7 cellular contexts compared by ENCODE assay signal in the genomic region with DNA sequence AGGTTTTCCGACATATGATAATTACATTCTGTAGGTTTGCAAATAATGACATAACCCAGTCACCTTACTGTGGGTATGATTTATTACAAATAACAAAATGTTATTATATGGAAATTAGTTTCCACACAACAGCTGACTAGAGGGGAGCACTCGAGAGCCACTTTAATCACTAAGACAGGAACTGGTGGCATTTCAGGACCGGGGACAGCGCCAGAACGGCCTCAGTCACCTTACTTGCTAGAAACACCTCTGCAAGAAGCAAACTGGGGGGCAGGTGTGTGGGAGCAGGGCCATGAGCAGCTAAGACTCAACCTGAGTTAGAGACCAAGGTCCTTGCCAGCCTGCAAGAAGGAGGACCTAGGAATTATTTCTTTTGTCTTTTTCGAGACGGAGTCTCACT.
DNase-seq lines count a peak whose midpoint lies in the region; ATAC-seq and TF ChIP-seq lines count a peak whose summit lies in the region.

No MANE protein-coding gene starts in this region.

- H3K36me3 ChIP-seq in HEK293 (ENCODE audit: control insufficient read depth in 2 of 2, insufficient read depth in 1 of 2, low read length in 2 of 2) = no peaks in the 10 kb centered on the region
- no peaks in the 10 kb centered on the region for H3K36me3 ChIP-seq in esophagus squamous epithelium

- no peaks in the 10 kb centered on the region for H3K36me3 Mint-ChIP-seq in effector memory CD8-positive, alpha-beta T cell (ENCODE audit: insufficient read depth)
- H3K36me3 Mint-ChIP-seq in natural killer cell = no peaks in the 10 kb centered on the region

- peaks cover 55 to 79% of the 10 kb centered on the region in 2 donors for H3K27me3 Mint-ChIP-seq in effector memory CD8-positive, alpha-beta T cell
- H3K27me3 Mint-ChIP-seq in natural killer cell (ENCODE audit: low read depth in 2 of 2) = peaks cover 11 to 23% of the 10 kb centered on the region in 2 donors

- no peak for TF ChIP-seq POLR2A in esophagus squamous epithelium (IDR thresholded peaks at IDR 0.05)

- H3K9me3 ChIP-seq in HEK293 (ENCODE audit: control insufficient read depth, insufficient read depth, low read depth, low read length) (no peaks in the 10 kb centered on the region), esophagus squamous epithelium (no peaks in the 10 kb centered on the region)

- H3K27ac ChIP-seq in HEK293 (ENCODE audit: extremely low read depth, low read depth, low read length) = no peak overlapping the region
- H3K27ac ChIP-seq in esophagus squamous epithelium = no peak overlapping the region

- H3K4me3 Mint-ChIP-seq in effector memory CD8-positive, alpha-beta T cell = no peak overlapping the region
- no peak overlapping the region for H3K4me3 Mint-ChIP-seq in natural killer cell

- ATAC-seq in effector memory CD8-positive, alpha-beta T cell (replicated peaks) = no peak
- ATAC-seq in natural killer cell = no peak

- 44% methylated on average over 7 of the region's 7 CpGs for WGBS in esophagus squamous epithelium, 2 donors

- H3K4me3 ChIP-seq in HEK293 (ENCODE audit: low read depth, low read length) = no peak overlapping the region
- H3K4me3 ChIP-seq in esophagus squamous epithelium = no peak overlapping the region

- DNase-seq in T follicular helper cell (ENCODE audit: low read depth) (peak; percentile 7), esophagus squamous epithelium (lab: John Stamatoyannopoulos, UW) (no peak), natural killer cell (no peak), NCI-H1694 treated with DMSO at 0.1 percent for 48 hours (lab: John Stamatoyannopoulos, UW) (no peak)
- peak in 2 of 3 experiments; percentile 6 to 27 for DNase-seq in effector memory CD8-positive, alpha-beta T cell
- peak; percentile 20 to 26 for DNase-seq in stimulated activated CD4-positive, alpha-beta T cell treated with anti-CD3 and anti-CD28 coated beads, Interleukin-15, amount 100 ng/mL, for 48 hours (ENCODE audit: low read depth in 2 of 2)

- no peaks in the 10 kb centered on the region for H3K9me3 Mint-ChIP-seq in effector memory CD8-positive, alpha-beta T cell
- H3K9me3 Mint-ChIP-seq in natural killer cell = peaks cover 0 to 2% of the 10 kb centered on the region in 2 donors

- no peak overlapping the region for H3K27ac Mint-ChIP-seq in effector memory CD8-positive, alpha-beta T cell
- no peak overlapping the region for H3K27ac Mint-ChIP-seq in natural killer cell

- POLR2A ChIA-PET in HEK293 (lab: Yijun Ruan, JAX) = no interaction called here

- no peak for TF ChIP-seq CTCF in HEK293 (tag by site-specific recombination; IDR thresholded peaks at IDR 0.05)
- no peak for TF ChIP-seq CTCF in esophagus squamous epithelium (IDR thresholded peaks at IDR 0.05)
- TF ChIP-seq CTCF in natural killer cell (IDR thresholded peaks at IDR 0.05) = no peak

- H3K4me1 Mint-ChIP-seq in effector memory CD8-positive, alpha-beta T cell (ENCODE audit: low read depth in 2 of 2) = no peaks in the 10 kb centered on the region
- H3K4me1 Mint-ChIP-seq in natural killer cell = no peaks in the 10 kb centered on the region

- H3K4me1 ChIP-seq in HEK293 (ENCODE audit: control insufficient read depth, insufficient read depth, low read length) = no peaks in the 10 kb centered on the region
- H3K4me1 ChIP-seq in esophagus squamous epithelium = no peaks in the 10 kb centered on the region

- intact Hi-C loops in esophagus squamous epithelium (cut with DNase I) (no loop called here), natural killer cell (cut with micrococcal nuclease) (no loop called here)

- H3K27me3 ChIP-seq in esophagus squamous epithelium = peaks cover 0 to 59% (median 0%) of the 10 kb centered on the region in 4 donors

- CTCF ChIA-PET in HEK293 (lab: Yijun Ruan, JAX) = interaction anchor here (0.6 to 1.2 kb wide), 2 partner anchors 136 to 171 kb away, joined by 4 read pairs; no protein-coding TSS in a partner anchor

TF ChIP-seq in HEK293, 187 proteins besides CTCF, POLR2A, EP300 and RAD21:
- TF ChIP-seq, protein P1, sequence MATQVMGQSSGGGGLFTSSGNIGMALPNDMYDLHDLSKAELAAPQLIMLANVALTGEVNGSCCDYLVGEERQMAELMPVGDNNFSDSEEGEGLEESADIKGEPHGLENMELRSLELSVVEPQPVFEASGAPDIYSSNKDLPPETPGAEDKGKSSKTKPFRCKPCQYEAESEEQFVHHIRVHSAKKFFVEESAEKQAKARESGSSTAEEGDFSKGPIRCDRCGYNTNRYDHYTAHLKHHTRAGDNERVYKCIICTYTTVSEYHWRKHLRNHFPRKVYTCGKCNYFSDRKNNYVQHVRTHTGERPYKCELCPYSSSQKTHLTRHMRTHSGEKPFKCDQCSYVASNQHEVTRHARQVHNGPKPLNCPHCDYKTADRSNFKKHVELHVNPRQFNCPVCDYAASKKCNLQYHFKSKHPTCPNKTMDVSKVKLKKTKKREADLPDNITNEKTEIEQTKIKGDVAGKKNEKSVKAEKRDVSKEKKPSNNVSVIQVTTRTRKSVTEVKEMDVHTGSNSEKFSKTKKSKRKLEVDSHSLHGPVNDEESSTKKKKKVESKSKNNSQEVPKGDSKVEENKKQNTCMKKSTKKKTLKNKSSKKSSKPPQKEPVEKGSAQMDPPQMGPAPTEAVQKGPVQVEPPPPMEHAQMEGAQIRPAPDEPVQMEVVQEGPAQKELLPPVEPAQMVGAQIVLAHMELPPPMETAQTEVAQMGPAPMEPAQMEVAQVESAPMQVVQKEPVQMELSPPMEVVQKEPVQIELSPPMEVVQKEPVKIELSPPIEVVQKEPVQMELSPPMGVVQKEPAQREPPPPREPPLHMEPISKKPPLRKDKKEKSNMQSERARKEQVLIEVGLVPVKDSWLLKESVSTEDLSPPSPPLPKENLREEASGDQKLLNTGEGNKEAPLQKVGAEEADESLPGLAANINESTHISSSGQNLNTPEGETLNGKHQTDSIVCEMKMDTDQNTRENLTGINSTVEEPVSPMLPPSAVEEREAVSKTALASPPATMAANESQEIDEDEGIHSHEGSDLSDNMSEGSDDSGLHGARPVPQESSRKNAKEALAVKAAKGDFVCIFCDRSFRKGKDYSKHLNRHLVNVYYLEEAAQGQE (tag by site-specific recombination; IDR thresholded peaks at IDR 0.05) = peak; percentile 94
- TF ChIP-seq ZNF558 (tag by site-specific recombination; IDR thresholded peaks at IDR 0.05) = no peak
TF ChIP-seq in HEK293: peak in this region for 1.

Comparison
In these comparisons a context has a peak if more than half of its experiments do, and no peak if none do; other contexts are left out.
1. DNase-seq: peak in T follicular helper cell (single experiment), effector memory CD8-positive, alpha-beta T cell (2 of 3) and stimulated activated CD4-positive, alpha-beta T cell treated with anti-CD3 and anti-CD28 coated beads, Interleukin-15, amount 100 ng/mL, for 48 hours (2 of 2); none in esophagus squamous epithelium (single experiment), natural killer cell (single experiment) and NCI-H1694 treated with DMSO at 0.1 percent for 48 hours (single experiment).